Comparison of ENCODE assay signal across 8 cellular contexts in the genomic region with DNA sequence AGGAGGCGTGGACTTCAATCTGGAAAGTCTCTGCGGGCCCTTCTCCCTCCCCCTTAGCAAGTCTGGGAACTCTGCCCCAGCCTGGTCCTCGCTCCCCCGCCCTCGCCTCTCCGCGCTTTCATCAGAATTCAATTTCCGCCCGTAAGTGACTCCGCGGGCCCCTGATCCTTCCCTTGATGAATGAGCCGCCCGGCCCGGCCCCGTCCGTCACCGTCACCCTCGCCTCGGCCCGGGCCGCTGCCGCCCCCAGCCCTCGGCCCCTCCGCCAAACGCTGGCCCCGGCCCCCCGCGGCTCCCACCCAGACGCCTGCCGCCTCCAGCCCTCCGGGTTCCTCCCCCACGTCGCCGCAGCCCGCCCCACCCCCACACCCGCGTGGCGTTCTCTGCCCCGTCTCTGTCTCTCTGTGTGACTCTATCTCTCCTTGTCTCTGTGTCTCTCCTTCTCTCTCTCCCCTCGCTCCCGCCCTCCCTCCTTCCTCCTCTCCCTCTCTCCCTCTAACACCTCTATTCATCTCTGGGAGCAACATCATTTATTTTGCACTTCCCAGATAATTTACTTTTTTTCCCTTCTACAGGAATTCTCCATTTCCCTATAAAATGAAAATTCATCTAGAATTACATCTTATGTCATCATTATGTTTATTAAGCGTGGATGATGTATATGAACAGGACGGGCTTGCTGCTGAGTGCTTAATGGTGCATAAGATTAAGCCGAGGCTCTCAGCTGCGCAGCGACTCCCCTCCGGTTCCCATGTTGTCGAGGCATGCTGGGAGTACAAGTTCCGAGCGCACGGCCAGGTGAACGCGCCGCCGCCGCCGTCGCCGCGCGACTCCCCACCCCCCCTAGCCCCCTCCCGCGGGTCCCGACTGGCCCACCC.
DNase-seq lines count a peak whose midpoint lies in the region; ATAC-seq, FAIRE-seq and TF ChIP-seq lines count a peak whose summit lies in the region.

No MANE protein-coding gene starts in this region.

- peaks cover 59% of the 10 kb centered on the region for H3K27me3 Mint-ChIP-seq in astrocyte (ENCODE audit: low read depth, unreplicated experiment)

- no peak for TF ChIP-seq CTCF in D721Med (IDR thresholded peaks at IDR 0.05; ENCODE audit: insufficient read depth, missing control alignments)
- TF ChIP-seq CTCF in astrocyte (IDR thresholded peaks at IDR 0.05; ENCODE audit: insufficient read depth, low read depth, low read length), result no peak

- no peaks in the 10 kb centered on the region for H3K79me2 ChIP-seq in astrocyte (ENCODE audit: insufficient read depth, low read length)

- peaks cover 3% of the 10 kb centered on the region for H3K36me3 Mint-ChIP-seq in astrocyte (ENCODE audit: low read depth, unreplicated experiment)

- H4K20me1 ChIP-seq in astrocyte (ENCODE audit: insufficient read depth, low read length), result no peaks in the 10 kb centered on the region

- FAIRE-seq in D721Med (lab: Jason Lieb, UNC) (no peak), astrocyte (lab: Jason Lieb, UNC) (no peak)

- no peak for ATAC-seq in GM21423 (IDR thresholded peaks at IDR 0.05; ENCODE audit: unreplicated experiment)

- H3K9ac ChIP-seq in NT2/D1 (ENCODE audit: insufficient read length, low read depth) (peak overlapping the region; percentile 50), astrocyte (ENCODE audit: low read length) (no peak overlapping the region)

- H3K27ac ChIP-seq in astrocyte (ENCODE audit: low read depth, low read length), result no peak overlapping the region

- peak; percentile 58 for DNase-seq in D721Med (ENCODE audit: insufficient read length, low spot score)
- DNase-seq in NT2/D1 (ENCODE audit: low read depth, low spot score), result no peak
- no peak for DNase-seq in astrocyte (ENCODE audit: low read depth)
- DNase-seq in SHP77 treated with DMSO at 0.1 percent for 48 hours (lab: John Stamatoyannopoulos, UW), result no peak
- DNase-seq in activated gamma-delta T cell (lab: John Stamatoyannopoulos, UW), result no peak
- DNase-seq in NCI-H524 treated with DMSO at 0.1 percent for 48 hours (lab: John Stamatoyannopoulos, UW), result no peak

- peaks cover 10% of the 10 kb centered on the region for H3K9me3 Mint-ChIP-seq in astrocyte (ENCODE audit: unreplicated experiment)

- H3K9me3 ChIP-seq in NT2/D1 (ENCODE audit: insufficient read depth, low read length) (no peaks in the 10 kb centered on the region), astrocyte (ENCODE audit: insufficient read depth, low read depth, low read length) (no peaks in the 10 kb centered on the region), neuron (ENCODE audit: low read length) (no peaks in the 10 kb centered on the region)

- H3K36me3 ChIP-seq in NT2/D1 (ENCODE audit: insufficient read depth, insufficient read length, low read length) (no peaks in the 10 kb centered on the region), astrocyte (ENCODE audit: insufficient read depth, low read length) (no peaks in the 10 kb centered on the region), neuron (ENCODE audit: insufficient read depth, low read length) (no peaks in the 10 kb centered on the region)

- H3K4me1 ChIP-seq in NT2/D1 (ENCODE audit: insufficient read depth, insufficient read length), result no peaks in the 10 kb centered on the region
- no peaks in the 10 kb centered on the region for H3K4me1 ChIP-seq in astrocyte (ENCODE audit: insufficient read depth, low read length)
- peaks cover 20% of the 10 kb centered on the region for H3K4me1 ChIP-seq in neuron (ENCODE audit: insufficient read depth, low read length)

- peak overlapping the region; percentile 78 for H3K27ac Mint-ChIP-seq in astrocyte (ENCODE audit: unreplicated experiment)

- H3K4me2 ChIP-seq in astrocyte (ENCODE audit: low read length), result peak overlapping the region; percentile 26

- H3K4me3 ChIP-seq in NT2/D1 (ENCODE audit: insufficient read length, low read depth), result peak overlapping the region; percentile 41
- no peak overlapping the region for H3K4me3 ChIP-seq in astrocyte (ENCODE audit: insufficient read depth, low read depth, low read length)
- peak overlapping the region; percentile 18 for H3K4me3 ChIP-seq in neuron (ENCODE audit: low read length)

- peaks cover 5% of the 10 kb centered on the region for H3K4me1 Mint-ChIP-seq in astrocyte (ENCODE audit: low read depth, unreplicated experiment)

- H2AFZ ChIP-seq in astrocyte (ENCODE audit: low read depth, low read length) (no peak overlapping the region), neuron (ENCODE audit: low read depth, low read length) (peak overlapping the region; percentile 28)

- peak overlapping the region; percentile 81 for H3K4me3 Mint-ChIP-seq in astrocyte (ENCODE audit: unreplicated experiment)

- H3K27me3 ChIP-seq in NT2/D1 (ENCODE audit: insufficient read depth, insufficient read length), result peaks cover 62% of the 10 kb centered on the region
- peaks cover 58% of the 10 kb centered on the region for H3K27me3 ChIP-seq in astrocyte (ENCODE audit: insufficient read depth, low read length)
- peaks cover 65% of the 10 kb centered on the region for H3K27me3 ChIP-seq in neuron (ENCODE audit: insufficient read depth, low read length)
